In the genomic region with DNA sequence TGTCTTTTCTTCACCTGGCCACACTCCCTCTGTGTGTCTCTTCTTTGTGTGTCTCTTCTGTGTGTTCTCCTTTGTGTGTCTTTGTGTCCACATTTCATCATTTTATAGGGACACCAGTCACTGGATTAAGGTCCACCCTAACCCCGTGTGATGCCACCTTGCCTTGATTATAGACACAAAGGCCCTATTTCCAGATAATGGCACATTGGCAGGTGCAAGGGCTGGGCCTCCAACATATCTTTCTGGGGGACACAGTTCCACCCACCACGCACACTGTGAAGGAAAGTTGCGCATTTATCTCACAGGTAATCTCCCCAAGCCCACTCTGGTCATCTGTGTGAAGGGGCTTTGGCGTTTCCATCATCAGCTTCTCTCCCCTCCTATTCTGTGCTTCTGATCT, we compare ENCODE assay signal across 9 cellular contexts.
"Had no signal": no experiment of that assay in that cellular context is flagged by ENCODE, and none has a peak within 500 bp of the region (broad histone marks: within the 10 kb centered on the region; RNA-seq: fewer than 3 reads in every experiment).

No MANE protein-coding gene starts in this region.

- H3K4me1 Mint-ChIP-seq: GM23338, IgD-negative memory B cell had no signal

- H3K36me3 ChIP-seq: HAP-1 had no signal

- H3K4me3 Mint-ChIP-seq: GM23338, HFFc6, IgD-negative memory B cell had no signal

- H3K4me2 ChIP-seq: GM23338 had no signal

- H3K4me3 ChIP-seq: GM23338, HAP-1 had no signal

- H3K27ac ChIP-seq: HL-60 had no signal

- H3K27me3 Mint-ChIP-seq: IgD-negative memory B cell had no signal

- H3K9me3 Mint-ChIP-seq: GM23338 had no signal

- ATAC-seq: GM23338, HCT116, HepG2 had no signal

- H3K4me1 ChIP-seq: HAP-1 had no signal

- H3K36me3 Mint-ChIP-seq: IgD-negative memory B cell had no signal

- FAIRE-seq: H1, HepG2 had no signal

- H3K9me3 ChIP-seq: HAP-1 had no signal

- H2AFZ ChIP-seq: GM23338 had no signal

- H3K27ac Mint-ChIP-seq: GM23338, HFFc6, IgD-negative memory B cell had no signal

- DNase-seq: H7, HFFc6 had no signal
